24 cellular contexts compared by ENCODE assay signal in genomic region chr11:125326126-125326525, GRCh38.
"Had no signal": no experiment of that assay in that cellular context is flagged by ENCODE, and none has a peak within 500 bp of the region (broad histone marks: within the 10 kb centered on the region; RNA-seq: fewer than 3 reads in every experiment).

No MANE protein-coding gene starts in this region.

- H3K27ac Mint-ChIP-seq: naive thymus-derived CD8-positive, alpha-beta T cell; natural killer cell treated with Interleukin-12 subunit alpha and Interleukin-12 subunit beta and Interleukin-15 and Interleukin-18, amount 100 ng/mL, for 72 hours; neural progenitor cell; progenitor cell of endocrine pancreas; stimulated activated effector memory CD8-positive, alpha-beta T cell treated with anti-CD3 and anti-CD28 coated beads, Interleukin-12 subunit alpha, Interleukin-12 subunit beta, amount 100 ng/mL, for 72 hours; stimulated activated naive B cell treated with anti-CD40 and anti-IgM and Interleukin-4, amounts not matched to agents 10 μg/mL and 1 μg/mL and 100 μg/mL, for 72 hours; stimulated activated naive CD8-positive, alpha-beta T cell treated with anti-CD3 and anti-CD28 coated beads, Interleukin-15, Interleukin-2, amounts not matched to agents 100 ng/mL and 50 ng/mL, for 24 hours had no signal

- H3K4me1 Mint-ChIP-seq: stimulated activated naive B cell treated with anti-CD40 and anti-IgM and Interleukin-4, amounts not matched to agents 10 μg/mL and 1 μg/mL and 100 μg/mL, for 72 hours had no signal

- H3K4me3 Mint-ChIP-seq: naive thymus-derived CD8-positive, alpha-beta T cell; natural killer cell treated with Interleukin-12 subunit alpha and Interleukin-12 subunit beta and Interleukin-15 and Interleukin-18, amount 100 ng/mL, for 72 hours; neural progenitor cell; stimulated activated effector memory CD8-positive, alpha-beta T cell treated with anti-CD3 and anti-CD28 coated beads, Interleukin-12 subunit alpha, Interleukin-12 subunit beta, amount 100 ng/mL, for 72 hours; stimulated activated naive B cell treated with anti-CD40 and anti-IgM and Interleukin-4, amounts not matched to agents 10 μg/mL and 1 μg/mL and 100 μg/mL, for 72 hours; stimulated activated naive CD8-positive, alpha-beta T cell treated with anti-CD3 and anti-CD28 coated beads, Interleukin-15, Interleukin-2, amounts not matched to agents 100 ng/mL and 50 ng/mL, for 24 hours had no signal

- H3K9me3 Mint-ChIP-seq: naive thymus-derived CD8-positive, alpha-beta T cell; natural killer cell treated with Interleukin-12 subunit alpha and Interleukin-12 subunit beta and Interleukin-15 and Interleukin-18, amount 100 ng/mL, for 72 hours; neural progenitor cell; stimulated activated effector memory CD8-positive, alpha-beta T cell treated with anti-CD3 and anti-CD28 coated beads, Interleukin-12 subunit alpha, Interleukin-12 subunit beta, amount 100 ng/mL, for 72 hours; stimulated activated naive B cell treated with anti-CD40 and anti-IgM and Interleukin-4, amounts not matched to agents 10 μg/mL and 1 μg/mL and 100 μg/mL, for 72 hours; stimulated activated naive CD8-positive, alpha-beta T cell treated with anti-CD3 and anti-CD28 coated beads, Interleukin-15, Interleukin-2, amounts not matched to agents 100 ng/mL and 50 ng/mL, for 24 hours had no signal

- H3K36me3 Mint-ChIP-seq: naive thymus-derived CD8-positive, alpha-beta T cell; natural killer cell treated with Interleukin-12 subunit alpha and Interleukin-12 subunit beta and Interleukin-15 and Interleukin-18, amount 100 ng/mL, for 72 hours; stimulated activated effector memory CD8-positive, alpha-beta T cell treated with anti-CD3 and anti-CD28 coated beads, Interleukin-12 subunit alpha, Interleukin-12 subunit beta, amount 100 ng/mL, for 72 hours; stimulated activated naive B cell treated with anti-CD40 and anti-IgM and Interleukin-4, amounts not matched to agents 10 μg/mL and 1 μg/mL and 100 μg/mL, for 72 hours had no signal

- DNase-seq: naive thymus-derived CD8-positive, alpha-beta T cell; occipital lobe; ovary; posterior cingulate gyrus; psoas muscle; right cardiac atrium; right lobe of liver; sigmoid colon; small intestine; stimulated activated CD4-positive, alpha-beta T cell treated with anti-CD3 and anti-CD28 coated beads, Interleukin-15, amount 100 ng/mL, for 24 hours; stimulated activated CD4-positive, alpha-beta T cell treated with anti-CD3 and anti-CD28 coated beads, Interleukin-2, amount 100 ng/mL, for 24 hours; stimulated activated CD4-positive, alpha-beta T cell treated with anti-CD3 and anti-CD28 coated beads, Interleukin-2, amount 100 ng/mL, for 48 hours; stimulated activated CD4-positive, alpha-beta T cell treated with anti-CD3 and anti-CD28 coated beads, Interleukin-4, amount 100 ng/mL, for 24 hours; stimulated activated naive B cell treated with anti-CD40 and anti-IgM and Interleukin-4, amounts not matched to agents 10 μg/mL and 1 μg/mL and 100 μg/mL, for 72 hours; stimulated activated naive CD4-positive, alpha-beta T cell treated with Interleukin-2 at 50 U/mL for 16 hours; stomach; thyroid gland; trophoblast cell; upper lobe of left lung had no signal

- H3K27me3 Mint-ChIP-seq: progenitor cell of endocrine pancreas had no signal
